ENCODE assay signal across 8 cellular contexts in the genomic region with DNA sequence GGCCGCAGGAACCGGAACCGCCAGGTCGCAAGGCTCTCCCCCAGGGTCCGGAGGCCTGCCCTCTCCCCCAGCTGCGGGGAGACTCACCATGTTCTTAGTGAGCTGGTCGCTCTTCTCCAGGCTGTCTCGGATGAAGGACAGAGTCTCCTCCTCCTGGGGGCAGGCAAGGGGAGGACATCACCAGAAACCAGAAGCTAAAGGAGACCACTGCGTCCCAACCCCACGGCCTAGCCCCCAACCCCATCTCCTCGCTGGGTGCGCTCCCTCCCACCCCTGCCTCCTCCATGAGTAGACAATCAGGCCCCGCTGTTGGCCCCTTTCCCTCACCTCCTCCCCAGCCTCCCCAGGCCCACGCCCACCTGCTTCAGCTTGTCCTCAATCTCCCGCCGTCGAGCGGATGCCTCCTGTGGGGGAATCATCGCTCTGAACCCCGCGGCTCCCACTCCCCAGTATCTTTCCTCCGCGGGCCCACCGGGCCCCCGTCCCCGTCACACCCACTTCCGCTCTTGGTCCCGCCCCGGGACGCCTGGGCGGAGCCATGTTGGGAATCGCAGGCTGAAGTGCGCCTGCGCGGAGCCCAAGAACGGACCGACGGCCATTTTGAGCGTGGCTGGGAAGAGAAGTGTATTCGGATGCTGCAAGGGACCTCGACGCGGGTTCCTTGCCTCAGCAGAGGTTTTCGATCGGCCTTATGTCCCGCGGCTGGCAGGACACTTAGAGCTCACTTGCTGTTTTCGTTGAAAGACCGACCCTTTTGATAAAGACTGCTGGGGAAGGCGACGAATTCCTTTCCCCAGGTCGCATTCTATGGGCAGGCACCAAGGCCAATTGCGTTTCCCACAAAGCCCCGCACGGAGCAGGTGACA. TPM values are rescaled to one million over a fixed set of nuclear protein-coding genes. Genes with fewer than 3 reads are reported as not detected.
DNase-seq lines count a peak whose midpoint lies in the region; ATAC-seq and TF ChIP-seq lines count a peak whose summit lies in the region.

A gene with protein sequence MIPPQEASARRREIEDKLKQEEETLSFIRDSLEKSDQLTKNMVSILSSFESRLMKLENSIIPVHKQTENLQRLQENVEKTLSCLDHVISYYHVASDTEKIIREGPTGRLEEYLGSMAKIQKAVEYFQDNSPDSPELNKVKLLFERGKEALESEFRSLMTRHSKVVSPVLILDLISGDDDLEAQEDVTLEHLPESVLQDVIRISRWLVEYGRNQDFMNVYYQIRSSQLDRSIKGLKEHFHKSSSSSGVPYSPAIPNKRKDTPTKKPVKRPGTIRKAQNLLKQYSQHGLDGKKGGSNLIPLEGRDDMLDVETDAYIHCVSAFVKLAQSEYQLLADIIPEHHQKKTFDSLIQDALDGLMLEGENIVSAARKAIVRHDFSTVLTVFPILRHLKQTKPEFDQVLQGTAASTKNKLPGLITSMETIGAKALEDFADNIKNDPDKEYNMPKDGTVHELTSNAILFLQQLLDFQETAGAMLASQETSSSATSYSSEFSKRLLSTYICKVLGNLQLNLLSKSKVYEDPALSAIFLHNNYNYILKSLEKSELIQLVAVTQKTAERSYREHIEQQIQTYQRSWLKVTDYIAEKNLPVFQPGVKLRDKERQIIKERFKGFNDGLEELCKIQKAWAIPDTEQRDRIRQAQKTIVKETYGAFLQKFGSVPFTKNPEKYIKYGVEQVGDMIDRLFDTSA (minus strand): TSS at position 514 of the 866 bp plus-strand sequence. CDS start 95 bp downstream, at position 419.

- peaks cover 15 to 16% of the 10 kb centered on the region in 2 donors for H3K4me1 ChIP-seq in duodenal mucosa (ENCODE audit: control insufficient read depth in 1 of 2, insufficient read depth in 2 of 2, low read length in 2 of 2)
- peaks cover 18% of the 10 kb centered on the region for H3K4me1 ChIP-seq in lower lobe of right lung

- H3K9me3 Mint-ChIP-seq in activated CD4-positive, alpha-beta memory T cell treated with anti-CD3 and anti-CD28 coated beads for 36 hours, result no peaks in the 10 kb centered on the region

- peak; percentile 75 for ATAC-seq in HG03565 (IDR thresholded peaks at IDR 0.05; ENCODE audit: unreplicated experiment)
- peak; percentile 97 to 99 for ATAC-seq in lower lobe of right lung

- peaks cover 24% of the 10 kb centered on the region for H3K4me1 Mint-ChIP-seq in activated CD4-positive, alpha-beta memory T cell treated with anti-CD3 and anti-CD28 coated beads for 36 hours (ENCODE audit: low read depth)

- peak within 1 kb of the TSS; percentile 43 for H3K27ac ChIP-seq in duodenal mucosa (ENCODE audit: low read depth, low read length)
- H3K27ac ChIP-seq in lower lobe of right lung, result peak within 1 kb of the TSS; percentile 83

- H3K36me3 Mint-ChIP-seq in activated CD4-positive, alpha-beta memory T cell treated with anti-CD3 and anti-CD28 coated beads for 36 hours, result peaks cover 13% of the 10 kb centered on the region

- H3K27ac Mint-ChIP-seq in activated CD4-positive, alpha-beta memory T cell treated with anti-CD3 and anti-CD28 coated beads for 36 hours, result peak within 1 kb of the TSS; percentile 92

- peak within 1 kb of the TSS; percentile 96 for H3K4me3 ChIP-seq in AG10803 (ENCODE audit: low read length)
- peak within 1 kb of the TSS; percentile 79 to 91 for H3K4me3 ChIP-seq in duodenal mucosa (ENCODE audit: low read depth in 1 of 2, low read length in 2 of 2)
- peak within 1 kb of the TSS; percentile 97 for H3K4me3 ChIP-seq in lower lobe of right lung

- peak within 1 kb of the TSS; percentile 98 for H3K4me3 Mint-ChIP-seq in activated CD4-positive, alpha-beta memory T cell treated with anti-CD3 and anti-CD28 coated beads for 36 hours

- no peaks in the 10 kb centered on the region for H3K9me3 ChIP-seq in duodenal mucosa (ENCODE audit: control insufficient read depth in 1 of 2, low read length in 2 of 2)
- no peaks in the 10 kb centered on the region for H3K9me3 ChIP-seq in lower lobe of right lung

- 0 out of 2 replicates have a peak, but pooled peaks have one; percentile 24 for TF ChIP-seq CTCF in AG10803 (conservative IDR thresholded peaks at IDR 0.05; ENCODE audit: low read length)
- TF ChIP-seq CTCF in lower lobe of right lung (IDR thresholded peaks at IDR 0.05), result no peak

- CTCF ChIA-PET in activated CD4-positive, alpha-beta memory T cell treated with anti-CD3 and anti-CD28 coated beads for 36 hours (lab: Charles Lee), result interaction anchor here (0.6 to 5.5 kb wide), 15 partner anchors 15 to 198 kb away, joined by 3 to 35 read pairs (median 4); no protein-coding TSS in a partner anchor

- peak within 1 kb of the TSS; percentile 80 to 87 for H3K9ac ChIP-seq in duodenal mucosa (ENCODE audit: low read depth in 1 of 2, low read length in 2 of 2)

- intact Hi-C loops in activated CD4-positive, alpha-beta memory T cell treated with anti-CD3 and anti-CD28 coated beads for 36 hours (cut with micrococcal nuclease), result loop anchor here (2.0 kb wide), 2 partner anchors 33 to 89 kb away; no protein-coding TSS in a partner anchor
- intact Hi-C loops in lower lobe of right lung (cut with DNase I), result no loop called here

- POLR2A ChIA-PET in activated CD4-positive, alpha-beta memory T cell treated with anti-CD3 and anti-CD28 coated beads for 36 hours (lab: Charles Lee), result interaction anchor here (0.8 to 2.0 kb wide), 6 partner anchors 15 to 212 kb away, joined by 3 to 8 read pairs (median 4); a partner anchor contains a TSS

- no peaks in the 10 kb centered on the region for H3K27me3 ChIP-seq in duodenal mucosa (ENCODE audit: control insufficient read depth in 1 of 2, insufficient read depth in 2 of 2, low read length in 2 of 2)
- no peaks in the 10 kb centered on the region for H3K27me3 ChIP-seq in lower lobe of right lung (ENCODE audit: low read depth)

- H3K36me3 ChIP-seq in duodenal mucosa (ENCODE audit: control insufficient read depth in 1 of 2, insufficient read depth in 2 of 2, low read length in 2 of 2) (peaks cover 11 to 24% of the 10 kb centered on the region in 2 donors), lower lobe of right lung (peaks cover 34% of the 10 kb centered on the region)

- DNase-seq in AG10803 (ENCODE audit: low read depth) (peak; percentile 85), GM19238 (ENCODE audit: insufficient read length, low spot score) (peak; percentile 97), NCI-H82 (lab: John Stamatoyannopoulos, UW) (peak; percentile 97), lower lobe of right lung (peak; percentile 93)
- peak; percentile 95 for DNase-seq in activated CD4-positive, alpha-beta memory T cell treated with anti-CD3 and anti-CD28 coated beads for 36 hours
- peak; percentile 84 to 92 (median 87) for DNase-seq in stimulated activated CD4-positive, alpha-beta T cell treated with anti-CD3 and anti-CD28 coated beads, TNF-alpha, amount 100 ng/mL, for 1 hour (ENCODE audit: low read depth in 3 of 3, low spot score in 1 of 3)

- no peaks in the 10 kb centered on the region for H3K27me3 Mint-ChIP-seq in activated CD4-positive, alpha-beta memory T cell treated with anti-CD3 and anti-CD28 coated beads for 36 hours

RNA-seq across cellular contexts. Expression of the gene that starts here (rescaled TPM):
- 10 to 100 TPM; 63.3 to 66.0 TPM for total RNA-seq in activated CD4-positive, alpha-beta memory T cell treated with anti-CD3 and anti-CD28 coated beads for 36 hours
- 118 TPM for total RNA-seq in lower lobe of right lung

Comparison
In these comparisons a context has a peak if more than half of its experiments do, and no peak if none do; other contexts are left out.
1. Peak in every context shown above with its lines: DNase-seq, ATAC-seq, H3K4me3 ChIP-seq and H3K27ac ChIP-seq.